Comparison of ENCODE assay signal across 8 cellular contexts in the genomic region with DNA sequence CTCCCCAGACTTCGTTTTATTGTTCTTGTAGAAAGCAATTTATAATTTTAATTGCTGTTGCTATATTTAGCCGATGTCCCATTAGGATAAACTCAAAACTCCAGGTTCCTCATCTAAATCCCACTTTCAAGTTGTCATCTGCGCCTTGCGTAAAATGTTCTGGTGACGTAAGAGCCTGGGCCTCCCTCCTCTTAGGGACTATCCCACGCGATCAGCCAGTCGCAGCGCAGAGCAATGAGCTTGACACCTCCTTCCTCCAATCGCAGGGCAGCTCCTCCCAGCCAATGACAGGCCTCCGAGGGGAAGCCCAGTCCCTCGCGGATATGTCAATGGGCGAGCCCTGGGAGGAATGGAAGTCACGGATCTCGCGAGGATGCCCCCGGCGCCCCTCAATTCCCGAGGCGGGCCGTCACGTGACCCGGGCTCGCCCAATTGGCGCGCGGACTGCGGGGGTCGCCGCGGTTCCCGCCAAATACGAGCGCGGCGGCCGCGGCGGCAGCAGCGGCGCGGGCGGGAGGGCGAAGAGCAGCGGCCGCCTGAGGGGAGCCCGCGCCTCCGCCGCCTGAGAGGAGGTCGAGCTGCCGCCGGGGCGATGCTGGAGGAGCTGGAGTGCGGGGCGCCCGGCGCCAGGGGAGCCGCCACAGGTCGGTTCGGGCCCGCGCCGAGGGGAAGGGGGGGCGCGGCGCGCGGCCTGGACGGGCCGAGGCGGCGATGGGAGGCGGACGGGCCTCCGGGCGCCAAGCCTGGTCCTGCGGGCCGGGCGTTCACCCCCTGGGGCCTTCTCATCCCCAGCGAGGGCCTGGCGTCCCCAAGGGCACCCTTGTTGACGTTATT. TPM values are rescaled to one million over a fixed set of nuclear protein-coding genes. Genes with fewer than 3 reads are reported as not detected.
A peak's percentile ranks its signal among the peaks of the same experiment; 100 is the strongest.
DNase-seq lines count a peak whose midpoint lies in the region; ATAC-seq lines count a peak whose summit lies in the region.

A gene with protein sequence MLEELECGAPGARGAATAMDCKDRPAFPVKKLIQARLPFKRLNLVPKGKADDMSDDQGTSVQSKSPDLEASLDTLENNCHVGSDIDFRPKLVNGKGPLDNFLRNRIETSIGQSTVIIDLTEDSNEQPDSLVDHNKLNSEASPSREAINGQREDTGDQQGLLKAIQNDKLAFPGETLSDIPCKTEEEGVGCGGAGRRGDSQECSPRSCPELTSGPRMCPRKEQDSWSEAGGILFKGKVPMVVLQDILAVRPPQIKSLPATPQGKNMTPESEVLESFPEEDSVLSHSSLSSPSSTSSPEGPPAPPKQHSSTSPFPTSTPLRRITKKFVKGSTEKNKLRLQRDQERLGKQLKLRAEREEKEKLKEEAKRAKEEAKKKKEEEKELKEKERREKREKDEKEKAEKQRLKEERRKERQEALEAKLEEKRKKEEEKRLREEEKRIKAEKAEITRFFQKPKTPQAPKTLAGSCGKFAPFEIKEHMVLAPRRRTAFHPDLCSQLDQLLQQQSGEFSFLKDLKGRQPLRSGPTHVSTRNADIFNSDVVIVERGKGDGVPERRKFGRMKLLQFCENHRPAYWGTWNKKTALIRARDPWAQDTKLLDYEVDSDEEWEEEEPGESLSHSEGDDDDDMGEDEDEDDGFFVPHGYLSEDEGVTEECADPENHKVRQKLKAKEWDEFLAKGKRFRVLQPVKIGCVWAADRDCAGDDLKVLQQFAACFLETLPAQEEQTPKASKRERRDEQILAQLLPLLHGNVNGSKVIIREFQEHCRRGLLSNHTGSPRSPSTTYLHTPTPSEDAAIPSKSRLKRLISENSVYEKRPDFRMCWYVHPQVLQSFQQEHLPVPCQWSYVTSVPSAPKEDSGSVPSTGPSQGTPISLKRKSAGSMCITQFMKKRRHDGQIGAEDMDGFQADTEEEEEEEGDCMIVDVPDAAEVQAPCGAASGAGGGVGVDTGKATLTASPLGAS (plus strand): TSS at position 470 of the 834 bp plus-strand sequence. CDS start 123 bp downstream, at position 593.

- no peaks in the 10 kb centered on the region for H3K9me3 Mint-ChIP-seq in CD8-positive, alpha-beta memory T cell

- H3K27me3 Mint-ChIP-seq in CD8-positive, alpha-beta memory T cell: no peaks in the 10 kb centered on the region

- peak; percentile 81 for ATAC-seq in GM19468 (IDR thresholded peaks at IDR 0.05; ENCODE audit: extremely low read depth, unreplicated experiment)

- POLR2A ChIA-PET in CD8-positive, alpha-beta memory T cell (lab: Charles Lee): interaction anchor here (0.7 to 1.4 kb wide), 6 partner anchors 21 to 156 kb away, joined by 3 to 11 read pairs (median 6); a partner anchor contains a TSS

- no peaks in the 10 kb centered on the region for H3K9me3 ChIP-seq in CD8-positive, alpha-beta memory T cell (ENCODE audit: low read length)
- H3K9me3 ChIP-seq in effector memory CD4-positive, alpha-beta T cell (ENCODE audit: control insufficient read depth, low read length): no peaks in the 10 kb centered on the region

- peak within 1 kb of the TSS; percentile 89 for H3K27ac ChIP-seq in CD8-positive, alpha-beta memory T cell (ENCODE audit: low read depth, low read length)
- H3K27ac ChIP-seq in effector memory CD4-positive, alpha-beta T cell (ENCODE audit: insufficient read depth, low read length, poor library complexity, severe bottlenecking): peak within 1 kb of the TSS; percentile 91

- peak within 1 kb of the TSS; percentile 86 to 92 (median 87) for H3K4me3 Mint-ChIP-seq in CD8-positive, alpha-beta memory T cell

- peaks cover 0 to 12% (median 2%) of the 10 kb centered on the region in 3 donors for H3K36me3 Mint-ChIP-seq in CD8-positive, alpha-beta memory T cell

- peak within 1 kb of the TSS; percentile 85 for H3K4me3 ChIP-seq in CD8-positive, alpha-beta memory T cell (ENCODE audit: low read length)
- peak within 1 kb of the TSS; percentile 76 for H3K4me3 ChIP-seq in effector memory CD4-positive, alpha-beta T cell (ENCODE audit: insufficient read depth, low read depth, low read length, poor library complexity, severe bottlenecking)

- H3K27me3 ChIP-seq in CD8-positive, alpha-beta memory T cell (ENCODE audit: insufficient read depth, low read length, poor library complexity, severe bottlenecking): no peaks in the 10 kb centered on the region
- no peaks in the 10 kb centered on the region for H3K27me3 ChIP-seq in effector memory CD4-positive, alpha-beta T cell (replicated peaks; ENCODE audit: control insufficient read depth, insufficient read depth, low read length, poor library complexity, severe bottlenecking)

- DNase-seq in CD8-positive, alpha-beta memory T cell: peak; percentile 98 to 100 (median 99)
- DNase-seq in HS-5 (ENCODE audit: low read depth): peak; percentile 99
- DNase-seq in NK-92 treated with Interleukin-12 subunit alpha and Interleukin-12 subunit beta, amount 100 ng/mL, for 24 hours (lab: John Stamatoyannopoulos, UW): peak; percentile 100
- peak; percentile 98 for DNase-seq in activated CD8-positive, alpha-beta memory T cell treated with anti-CD3 and anti-CD28 coated beads for 24 hours
- peak; percentile 97 to 100 (median 99) for DNase-seq in effector memory CD4-positive, alpha-beta T cell
- DNase-seq in lung microvascular endothelial cell (ENCODE audit: low read depth in 2 of 2): peak; percentile 100
- peak; percentile 98 to 99 (median 99) for DNase-seq in stimulated activated CD4-positive, alpha-beta T cell treated with anti-CD3 and anti-CD28 coated beads, TNF-alpha, amount 100 ng/mL, for 48 hours (ENCODE audit: low read depth in 3 of 3)

- no peaks in the 10 kb centered on the region for H3K36me3 ChIP-seq in CD8-positive, alpha-beta memory T cell (ENCODE audit: insufficient read depth, low read length)
- no peaks in the 10 kb centered on the region for H3K36me3 ChIP-seq in effector memory CD4-positive, alpha-beta T cell (ENCODE audit: control insufficient read depth, insufficient read depth, low read length)

- CTCF ChIA-PET in CD8-positive, alpha-beta memory T cell (lab: Charles Lee): interaction anchor here (0.9 to 2.9 kb wide), 5 partner anchors 12 to 135 kb away, joined by 3 to 18 read pairs (median 9); a partner anchor contains a TSS

- peaks cover 44 to 62% (median 58%) of the 10 kb centered on the region in 3 donors for H3K4me1 Mint-ChIP-seq in CD8-positive, alpha-beta memory T cell

- H3K27ac Mint-ChIP-seq in CD8-positive, alpha-beta memory T cell: peak within 1 kb of the TSS; percentile 95 to 100 (median 98)

- H3K4me1 ChIP-seq in CD8-positive, alpha-beta memory T cell (ENCODE audit: insufficient read depth, low read length): peaks cover 45% of the 10 kb centered on the region
- peaks cover 31% of the 10 kb centered on the region for H3K4me1 ChIP-seq in effector memory CD4-positive, alpha-beta T cell (ENCODE audit: control insufficient read depth, insufficient read depth, low read length, poor library complexity, severe bottlenecking)

RNA-seq across cellular contexts. Expression of the gene that starts here (rescaled TPM):
- total RNA-seq in CD8-positive, alpha-beta memory T cell: 10 to 100 TPM; 65.2 to 69.5 TPM
- 5.8 TPM for polyA plus RNA-seq in CD8-positive, alpha-beta memory T cell
- 3.6 and 7.8 TPM in 2 replicates for total RNA-seq in lung microvascular endothelial cell

Comparison
In these comparisons a context has a peak if more than half of its experiments do, and no peak if none do; other contexts are left out.
1. Peak in every context shown above with its lines: DNase-seq, ATAC-seq, H3K4me3 ChIP-seq and H3K27ac ChIP-seq.